11 cellular contexts compared by ENCODE assay signal in the genomic region with DNA sequence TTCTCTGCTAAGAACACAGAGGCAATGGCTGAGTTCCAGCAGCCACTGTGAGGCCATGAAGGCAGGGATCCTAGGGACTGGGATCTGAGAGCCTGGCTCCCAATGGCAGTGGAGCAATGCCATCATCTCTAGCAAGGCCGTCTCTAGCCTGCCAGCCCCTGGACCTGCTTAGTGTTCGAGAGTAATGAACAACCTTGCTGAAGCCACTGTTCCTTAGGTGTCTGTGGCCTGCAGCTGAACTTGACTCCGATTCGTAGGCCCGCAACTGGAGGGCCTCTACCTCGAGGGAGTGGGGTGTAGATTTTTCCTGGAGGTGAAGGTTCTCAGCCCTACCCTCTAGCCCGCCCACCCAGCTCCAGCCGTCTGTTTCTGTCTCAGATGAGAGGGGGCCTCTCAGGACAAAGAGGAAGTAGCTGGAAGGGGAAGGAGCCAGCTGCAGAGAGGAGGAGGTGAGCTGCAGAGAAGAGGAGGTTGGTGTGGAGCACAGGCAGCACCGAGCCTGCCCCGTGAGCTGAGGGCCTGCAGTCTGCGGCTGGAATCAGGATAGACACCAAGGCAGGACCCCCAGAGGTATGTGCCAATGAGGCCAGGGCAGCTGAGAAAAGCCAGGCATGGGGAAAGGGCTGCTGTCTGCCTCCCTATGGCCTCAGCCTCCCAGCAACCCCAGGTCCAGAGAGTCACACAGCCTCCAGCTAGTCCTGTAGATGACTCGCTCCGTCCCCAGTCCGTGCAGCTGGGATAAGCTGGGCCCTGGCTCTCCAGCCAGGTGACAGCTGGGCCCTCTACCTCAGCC. TPM values are rescaled to one million over a fixed set of nuclear protein-coding genes. Genes with fewer than 3 reads are reported as not detected.
A peak's percentile ranks its signal among the peaks of the same experiment; 100 is the strongest.
DNase-seq lines count a peak whose midpoint lies in the region; ATAC-seq, FAIRE-seq and TF ChIP-seq lines count a peak whose summit lies in the region.
"Had no signal": no experiment of that assay in that cellular context is flagged by ENCODE, and none has a peak within 500 bp of the region (broad histone marks: within the 10 kb centered on the region; RNA-seq: fewer than 3 reads in every experiment).

A gene with protein sequence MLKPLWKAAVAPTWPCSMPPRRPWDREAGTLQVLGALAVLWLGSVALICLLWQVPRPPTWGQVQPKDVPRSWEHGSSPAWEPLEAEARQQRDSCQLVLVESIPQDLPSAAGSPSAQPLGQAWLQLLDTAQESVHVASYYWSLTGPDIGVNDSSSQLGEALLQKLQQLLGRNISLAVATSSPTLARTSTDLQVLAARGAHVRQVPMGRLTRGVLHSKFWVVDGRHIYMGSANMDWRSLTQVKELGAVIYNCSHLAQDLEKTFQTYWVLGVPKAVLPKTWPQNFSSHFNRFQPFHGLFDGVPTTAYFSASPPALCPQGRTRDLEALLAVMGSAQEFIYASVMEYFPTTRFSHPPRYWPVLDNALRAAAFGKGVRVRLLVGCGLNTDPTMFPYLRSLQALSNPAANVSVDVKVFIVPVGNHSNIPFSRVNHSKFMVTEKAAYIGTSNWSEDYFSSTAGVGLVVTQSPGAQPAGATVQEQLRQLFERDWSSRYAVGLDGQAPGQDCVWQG (plus strand): TSS at position 459 of the 793 bp plus-strand sequence. CDS start 2,262 bp downstream, outside the sequence.

- H3K36me3 Mint-ChIP-seq in IgD-negative memory B cell, result peaks cover 1% of the 10 kb centered on the region
- no peaks in the 10 kb centered on the region for H3K36me3 Mint-ChIP-seq in activated CD4-positive, alpha-beta memory T cell treated with anti-CD3 and anti-CD28 coated beads, Interleukin-2, amount 10 ng/mL, durations not matched to agents 7 days and 5 days (ENCODE audit: low read depth)
- H3K36me3 Mint-ChIP-seq: activated CD8-positive, alpha-beta memory T cell treated with anti-CD3 and anti-CD28 coated beads, Interleukin-2, amount 10 ng/mL, durations not matched to agents 7 days and 5 days had no signal

- H3K9me3 ChIP-seq in mucosa of descending colon, result no peaks in the 10 kb centered on the region

- H3K4me3 Mint-ChIP-seq in IgD-negative memory B cell, result peak within 1 kb of the TSS; percentile 79 to 97 (median 87)
- no peak within 1 kb of the TSS for H3K4me3 Mint-ChIP-seq in activated CD4-positive, alpha-beta memory T cell treated with anti-CD3 and anti-CD28 coated beads, Interleukin-2, amount 10 ng/mL, durations not matched to agents 7 days and 5 days
- H3K4me3 Mint-ChIP-seq: activated CD8-positive, alpha-beta memory T cell treated with anti-CD3 and anti-CD28 coated beads, Interleukin-2, amount 10 ng/mL, durations not matched to agents 7 days and 5 days had no signal

- H3K36me3 ChIP-seq in GM06990 (ENCODE audit: control insufficient read depth, insufficient read depth, low read length) (no peaks in the 10 kb centered on the region), mucosa of descending colon (ENCODE audit: low read depth) (no peaks in the 10 kb centered on the region)
- H3K36me3 ChIP-seq: BE2C had no signal

- ATAC-seq in mucosa of descending colon (peak; percentile 36), HG03139 (IDR thresholded peaks at IDR 0.05; ENCODE audit: unreplicated experiment) (no peak)
- ATAC-seq: activated CD8-positive, alpha-beta memory T cell treated with anti-CD3 and anti-CD28 coated beads, Interleukin-2, amount 10 ng/mL, durations not matched to agents 7 days and 5 days had no signal

- H3K9me3 Mint-ChIP-seq in IgD-negative memory B cell, result no peaks in the 10 kb centered on the region
- H3K9me3 Mint-ChIP-seq in activated CD4-positive, alpha-beta memory T cell treated with anti-CD3 and anti-CD28 coated beads, Interleukin-2, amount 10 ng/mL, durations not matched to agents 7 days and 5 days, result peaks cover 3% of the 10 kb centered on the region

- H3K4me1 Mint-ChIP-seq in IgD-negative memory B cell, result peaks cover 24 to 39% (median 31%) of the 10 kb centered on the region in 3 donors
- H3K4me1 Mint-ChIP-seq in activated CD4-positive, alpha-beta memory T cell treated with anti-CD3 and anti-CD28 coated beads, Interleukin-2, amount 10 ng/mL, durations not matched to agents 7 days and 5 days, result no peaks in the 10 kb centered on the region
- H3K4me1 Mint-ChIP-seq: activated CD8-positive, alpha-beta memory T cell treated with anti-CD3 and anti-CD28 coated beads, Interleukin-2, amount 10 ng/mL, durations not matched to agents 7 days and 5 days had no signal

- H3K4me3 ChIP-seq in GM06990 (replicated peaks; ENCODE audit: low read depth, low read length) (no peak within 1 kb of the TSS), mucosa of descending colon (no peak within 1 kb of the TSS)

- H3K27ac Mint-ChIP-seq in IgD-negative memory B cell, result peak within 1 kb of the TSS; percentile 78 to 91 (median 88)
- H3K27ac Mint-ChIP-seq in activated CD4-positive, alpha-beta memory T cell treated with anti-CD3 and anti-CD28 coated beads, Interleukin-2, amount 10 ng/mL, durations not matched to agents 7 days and 5 days, result no peak within 1 kb of the TSS
- H3K27ac Mint-ChIP-seq: activated CD8-positive, alpha-beta memory T cell treated with anti-CD3 and anti-CD28 coated beads, Interleukin-2, amount 10 ng/mL, durations not matched to agents 7 days and 5 days had no signal

- intact Hi-C loops in mucosa of descending colon (cut with DNase I, micrococcal nuclease), result no loop called here

- POLR2A ChIA-PET in activated CD4-positive, alpha-beta memory T cell treated with anti-CD3 and anti-CD28 coated beads, Interleukin-2, amount 10 ng/mL, durations not matched to agents 7 days and 5 days (lab: Charles Lee), result no interaction called here

- CTCF ChIA-PET in activated CD4-positive, alpha-beta memory T cell treated with anti-CD3 and anti-CD28 coated beads, Interleukin-2, amount 10 ng/mL, durations not matched to agents 7 days and 5 days (lab: Charles Lee), result interaction anchor here (1.1 kb wide), 1 partner anchor 10 kb away, joined by 3 read pairs; no protein-coding TSS in a partner anchor

- DNase-seq in GM06990 (ENCODE audit: extremely low read depth, insufficient read length), result peak; percentile 72
- DNase-seq in SKM-1 treated with dmso at 0.1 percent for 144 hours (lab: John Stamatoyannopoulos, UW; ENCODE audit: unreplicated experiment), result peak; percentile 59
- no peak for DNase-seq in mucosa of descending colon
- DNase-seq in C1 segment of cervical spinal cord (lab: John Stamatoyannopoulos, UW), result no peak
- DNase-seq in activated CD4-positive, alpha-beta memory T cell treated with anti-CD3 and anti-CD28 coated beads, Interleukin-2, amount 10 ng/mL, durations not matched to agents 7 days and 5 days, result no peak
- no peak for DNase-seq in D721Med (ENCODE audit: insufficient read length, low spot score)
- DNase-seq: activated CD8-positive, alpha-beta memory T cell treated with anti-CD3 and anti-CD28 coated beads, Interleukin-2, amount 10 ng/mL, durations not matched to agents 7 days and 5 days; BE2C; NCI-H1436 had no signal

- H3K4me1 ChIP-seq in mucosa of descending colon (ENCODE audit: low read depth), result no peaks in the 10 kb centered on the region

- TF ChIP-seq CTCF in GM06990 (IDR thresholded peaks at IDR 0.05; ENCODE audit: insufficient read depth, low read length, poor library complexity, severe bottlenecking), result no peak
- no peak for TF ChIP-seq CTCF in mucosa of descending colon (IDR thresholded peaks at IDR 0.05)
- no peak for TF ChIP-seq CTCF in D721Med (IDR thresholded peaks at IDR 0.05; ENCODE audit: insufficient read depth, missing control alignments)

- H3K27me3 ChIP-seq in GM06990 (replicated peaks; ENCODE audit: control insufficient read depth, insufficient read depth, low read length), result no peaks in the 10 kb centered on the region
- H3K27me3 ChIP-seq: BE2C had no signal

- no peaks in the 10 kb centered on the region for H3K27me3 Mint-ChIP-seq in IgD-negative memory B cell
- peaks cover 2% of the 10 kb centered on the region for H3K27me3 Mint-ChIP-seq in activated CD4-positive, alpha-beta memory T cell treated with anti-CD3 and anti-CD28 coated beads, Interleukin-2, amount 10 ng/mL, durations not matched to agents 7 days and 5 days

- FAIRE-seq in D721Med (lab: Jason Lieb, UNC), result no peak

RNA-seq across cellular contexts. Expression of the gene that starts here (rescaled TPM):
- 103 TPM for polyA plus RNA-seq in IgD-negative memory B cell
- 1 to 10 TPM in 1 of 3 donors, under 1 TPM in 2; 0.38 to 2.2 (median 0.39) TPM for total RNA-seq in mucosa of descending colon
- total RNA-seq in activated CD4-positive, alpha-beta memory T cell treated with anti-CD3 and anti-CD28 coated beads, Interleukin-2, amount 10 ng/mL, durations not matched to agents 7 days and 5 days, result not detected
- total RNA-seq: activated CD8-positive, alpha-beta memory T cell treated with anti-CD3 and anti-CD28 coated beads, Interleukin-2, amount 10 ng/mL, durations not matched to agents 7 days and 5 days had no signal

Comparison
In these comparisons a context has a peak if more than half of its experiments do, and no peak if none do; other contexts are left out.
1. DNase-seq: peak in GM06990 (single experiment) and SKM-1 treated with dmso at 0.1 percent for 144 hours (single experiment); none in mucosa of descending colon (0 of 3), C1 segment of cervical spinal cord (0 of 14), activated CD4-positive, alpha-beta memory T cell treated with anti-CD3 and anti-CD28 coated beads, Interleukin-2, amount 10 ng/mL, durations not matched to agents 7 days and 5 days (single experiment) and D721Med (single experiment).